12 cellular contexts compared by ENCODE assay signal in the genomic region with DNA sequence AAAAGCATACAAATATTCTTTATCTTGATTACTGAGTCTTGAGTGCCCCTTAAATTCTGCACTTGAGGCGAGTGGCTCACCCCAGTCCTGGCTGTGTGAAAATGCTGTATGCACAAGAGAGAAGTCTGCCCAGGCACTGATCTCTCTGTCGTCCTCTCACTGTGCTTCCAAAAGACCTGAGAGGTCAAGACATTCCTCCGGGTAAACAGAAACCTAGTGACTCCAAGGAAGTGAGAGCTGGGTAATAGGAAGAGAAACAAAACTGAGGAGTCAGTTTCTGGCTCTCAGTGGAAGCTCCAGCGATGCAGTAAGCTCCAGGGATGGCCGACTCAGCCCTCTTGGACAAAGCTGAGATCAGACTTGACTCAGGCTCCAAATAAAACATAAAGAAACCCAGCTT.
DNase-seq lines count a peak whose midpoint lies in the region; ATAC-seq and TF ChIP-seq lines count a peak whose summit lies in the region.
"Had no signal": no experiment of that assay in that cellular context is flagged by ENCODE, and none has a peak within 500 bp of the region (broad histone marks: within the 10 kb centered on the region; RNA-seq: fewer than 3 reads in every experiment).

No MANE protein-coding gene starts in this region.

- no peak for TF ChIP-seq CTCF in testis (IDR thresholded peaks at IDR 0.05)
- no peak for TF ChIP-seq CTCF in RWPE1 (conservative IDR thresholded peaks at IDR 0.05; ENCODE audit: low read depth)

- intact Hi-C loops in right cardiac atrium (cut with DNase I) (loop anchor here in 1 of 4 donors (5.0 kb wide), 1 partner anchor 70 kb away; the partner anchor contains the start of gene AAK1), testis (cut with DNase I; ENCODE audit: low total_unique reads) (no loop called here)

- no peaks in the 10 kb centered on the region for H3K27me3 Mint-ChIP-seq in activated T-cell treated with anti-CD3 and anti-CD28 coated beads, Interleukin-2, amount 50 U/mL, for 72 hours (ENCODE audit: low read depth)
- no peaks in the 10 kb centered on the region for H3K27me3 Mint-ChIP-seq in activated naive CD8-positive, alpha-beta T cell

- no peaks in the 10 kb centered on the region for H3K36me3 ChIP-seq in testis (ENCODE audit: low read depth, missing control alignments)
- H3K36me3 ChIP-seq: neural progenitor cell had no signal

- POLR2A ChIA-PET in RWPE1 (lab: Yijun Ruan, JAX; ENCODE audit: low non-redundant PET), result no interaction called here

- peaks cover 79% of the 10 kb centered on the region for H3K4me1 Mint-ChIP-seq in activated T-cell treated with anti-CD3 and anti-CD28 coated beads, Interleukin-2, amount 50 U/mL, for 72 hours (ENCODE audit: low read depth)
- H3K4me1 Mint-ChIP-seq in activated naive CD8-positive, alpha-beta T cell (ENCODE audit: low read depth), result peaks cover 82% of the 10 kb centered on the region

- H3K27ac Mint-ChIP-seq in activated T-cell treated with anti-CD3 and anti-CD28 coated beads, Interleukin-2, amount 50 U/mL, for 72 hours, result peak overlapping the region; percentile 56
- peak overlapping the region; percentile 73 for H3K27ac Mint-ChIP-seq in activated naive CD8-positive, alpha-beta T cell
- H3K27ac Mint-ChIP-seq: IgD-negative memory B cell, neural progenitor cell had no signal

- no peaks in the 10 kb centered on the region for H3K27me3 ChIP-seq in right cardiac atrium (ENCODE audit: control insufficient read depth, insufficient read depth)
- H3K27me3 ChIP-seq in testis, result no peaks in the 10 kb centered on the region
- H3K27me3 ChIP-seq: neural progenitor cell had no signal

- H3K36me3 Mint-ChIP-seq in activated T-cell treated with anti-CD3 and anti-CD28 coated beads, Interleukin-2, amount 50 U/mL, for 72 hours (ENCODE audit: insufficient read depth in 2 of 2), result no peaks in the 10 kb centered on the region
- H3K36me3 Mint-ChIP-seq in activated naive CD8-positive, alpha-beta T cell, result no peaks in the 10 kb centered on the region
- H3K36me3 Mint-ChIP-seq: IgD-negative memory B cell had no signal

- H3K4me3 Mint-ChIP-seq in activated T-cell treated with anti-CD3 and anti-CD28 coated beads, Interleukin-2, amount 50 U/mL, for 72 hours, result peak overlapping the region in 1 of 2 donors; percentile 4
- H3K4me3 Mint-ChIP-seq in activated naive CD8-positive, alpha-beta T cell, result peak overlapping the region; percentile 15
- H3K4me3 Mint-ChIP-seq: IgD-negative memory B cell, neural progenitor cell had no signal

- 47% methylated on average over 5 of the region's 5 CpGs for WGBS in right cardiac atrium
- WGBS in testis, 2 donors, result 47 to 65% methylated on average over 5 of the region's 5 CpGs

- no peak for TF ChIP-seq POLR2A in testis (IDR thresholded peaks at IDR 0.05)

- DNase-seq in activated T-cell treated with anti-CD3 and anti-CD28 coated beads, Interleukin-2, amount 50 U/mL, for 72 hours, result no peak
- no peak for DNase-seq in activated T-cell treated with anti-CD3 and anti-CD28 coated beads, Interleukin-2, amount 50 U/mL, for 48 hours
- DNase-seq in right cardiac atrium, result peak in 1 of 3 donors; percentile 66
- DNase-seq in testis, result peak; percentile 30
- no peak for DNase-seq in DMS 273 (lab: John Stamatoyannopoulos, UW; ENCODE audit: unreplicated experiment)
- DNase-seq in RWPE1 (ENCODE audit: low spot score), result no peak
- DNase-seq in putamen (ENCODE audit: low spot score), result no peak
- DNase-seq: NCI-H226 had no signal

- H3K9me3 ChIP-seq in right cardiac atrium (ENCODE audit: control insufficient read depth, low read length) (no peaks in the 10 kb centered on the region), testis (no peaks in the 10 kb centered on the region)

- H3K9me3 Mint-ChIP-seq in activated T-cell treated with anti-CD3 and anti-CD28 coated beads, Interleukin-2, amount 50 U/mL, for 72 hours, result no peaks in the 10 kb centered on the region
- no peaks in the 10 kb centered on the region for H3K9me3 Mint-ChIP-seq in activated naive CD8-positive, alpha-beta T cell (ENCODE audit: low read depth)
- H3K9me3 Mint-ChIP-seq: IgD-negative memory B cell, neural progenitor cell had no signal

- H3K4me3 ChIP-seq in right cardiac atrium (ENCODE audit: low read length), result no peak overlapping the region
- no peak overlapping the region for H3K4me3 ChIP-seq in testis
- H3K4me3 ChIP-seq: neural progenitor cell, SK-N-MC had no signal

- peaks cover 5% of the 10 kb centered on the region for H3K4me1 ChIP-seq in right cardiac atrium (ENCODE audit: control insufficient read depth, insufficient read depth, low read length)
- H3K4me1 ChIP-seq in testis, result no peaks in the 10 kb centered on the region

- CTCF ChIA-PET in RWPE1 (lab: Yijun Ruan, JAX), result interaction anchor here (0.7 kb wide), 1 partner anchor 9 kb away, joined by 3 read pairs; no protein-coding TSS in a partner anchor

- ATAC-seq in activated T-cell treated with anti-CD3 and anti-CD28 coated beads, Interleukin-2, amount 50 U/mL, for 72 hours (replicated peaks in 1 of 2), result no peak
- peak; percentile 54 to 77 for ATAC-seq in right cardiac atrium

- H3K27ac ChIP-seq in right cardiac atrium (ENCODE audit: low read length), result no peak overlapping the region
- peak overlapping the region in 1 of 2 donors; percentile 41 for H3K27ac ChIP-seq in testis
- H3K27ac ChIP-seq in RWPE1, result no peak overlapping the region
- H3K27ac ChIP-seq: neural progenitor cell, SK-N-MC had no signal

Comparison
In these comparisons a context has a peak if more than half of its experiments do, and no peak if none do; other contexts are left out.
1. ATAC-seq: peak in right cardiac atrium (2 of 2); none in activated T-cell treated with anti-CD3 and anti-CD28 coated beads, Interleukin-2, amount 50 U/mL, for 72 hours (0 of 2).